In the genomic region with DNA sequence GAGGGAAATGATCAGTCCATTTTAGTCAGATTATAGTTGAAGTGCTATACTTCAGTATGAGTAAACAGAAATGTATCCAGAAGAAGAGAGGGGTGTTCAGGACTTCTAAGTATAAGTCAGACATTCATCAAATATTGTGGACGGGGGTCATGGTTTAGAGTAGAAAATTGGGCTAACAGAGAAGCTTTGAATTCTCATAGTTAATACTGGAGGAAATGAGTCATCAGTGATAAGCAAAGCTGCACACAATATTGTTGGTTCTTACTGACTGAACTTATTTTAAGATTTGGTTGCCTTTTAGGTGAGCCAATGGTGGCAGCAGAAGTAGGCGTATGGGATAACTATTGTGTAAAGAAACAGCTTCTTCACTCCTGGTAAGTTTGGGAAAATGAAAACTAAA, we compare ENCODE assay signal across 9 cellular contexts. TPM values are rescaled to one million over a fixed set of nuclear protein-coding genes. Genes with fewer than 3 reads are reported as not detected.
DNase-seq lines count a peak whose midpoint lies in the region; ATAC-seq and TF ChIP-seq lines count a peak whose summit lies in the region.
"Had no signal": no experiment of that assay in that cellular context is flagged by ENCODE, and none has a peak within 500 bp of the region (broad histone marks: within the 10 kb centered on the region; RNA-seq: fewer than 3 reads in every experiment).

No MANE protein-coding gene starts in this region.

- POLR2A ChIA-PET in activated B cell treated with CpG ODN at 0.5 μM for 24 hours (lab: Charles Lee): interaction anchor here (1.0 kb wide), 1 partner anchor 11 kb away, joined by 4 read pairs; the partner anchor contains the start of genes CCT6A and PSPH

- no peaks in the 10 kb centered on the region for H3K27me3 ChIP-seq in dorsolateral prefrontal cortex
- H3K27me3 ChIP-seq in right cardiac atrium (ENCODE audit: control insufficient read depth, insufficient read depth): no peaks in the 10 kb centered on the region

- H3K27me3 Mint-ChIP-seq in HFFc6 (ENCODE audit: insufficient read depth): no peaks in the 10 kb centered on the region; the same call in none of the 2 replicates
- H3K27me3 Mint-ChIP-seq in activated B cell treated with CpG ODN at 0.5 μM for 24 hours: no peaks in the 10 kb centered on the region
- peaks cover 9 to 15% (median 9%) of the 10 kb centered on the region in 3 donors for H3K27me3 Mint-ChIP-seq in immature natural killer cell (ENCODE audit: low read depth in 3 of 3)

- H3K27ac Mint-ChIP-seq in HFFc6: peak overlapping the region; percentile 84
- H3K27ac Mint-ChIP-seq in activated B cell treated with CpG ODN at 0.5 μM for 24 hours: peak overlapping the region; percentile 33
- peak overlapping the region; percentile 12 to 95 (median 83) for H3K27ac Mint-ChIP-seq in immature natural killer cell

- H3K27ac ChIP-seq in dorsolateral prefrontal cortex: no peak overlapping the region
- no peak overlapping the region for H3K27ac ChIP-seq in right cardiac atrium (ENCODE audit: low read length)

- WGBS in right cardiac atrium: 56% methylated on average over 2 of the region's 2 CpGs

- H3K4me1 Mint-ChIP-seq in HFFc6 (ENCODE audit: low read depth): peaks cover 57% of the 10 kb centered on the region
- peaks cover 32% of the 10 kb centered on the region for H3K4me1 Mint-ChIP-seq in activated B cell treated with CpG ODN at 0.5 μM for 24 hours
- H3K4me1 Mint-ChIP-seq in immature natural killer cell: peaks cover 22 to 37% of the 10 kb centered on the region in 2 donors

- peak overlapping the region; percentile 63 for H3K4me3 Mint-ChIP-seq in HFFc6
- peak overlapping the region; percentile 24 for H3K4me3 Mint-ChIP-seq in activated B cell treated with CpG ODN at 0.5 μM for 24 hours
- H3K4me3 Mint-ChIP-seq in immature natural killer cell: peak overlapping the region in 3 of 5 donors; percentile 27 to 56 (median 39)

- H3K4me3 ChIP-seq in dorsolateral prefrontal cortex: no peak overlapping the region
- no peak overlapping the region for H3K4me3 ChIP-seq in right cardiac atrium (ENCODE audit: low read length)

- H3K9me3 Mint-ChIP-seq in HFFc6 (no peaks in the 10 kb centered on the region), activated B cell treated with CpG ODN at 0.5 μM for 24 hours (no peaks in the 10 kb centered on the region), immature natural killer cell (no peaks in the 10 kb centered on the region)

- H3K9me3 ChIP-seq in right cardiac atrium (ENCODE audit: control insufficient read depth, low read length): no peaks in the 10 kb centered on the region

- ATAC-seq in activated B cell treated with CpG ODN at 0.5 μM for 24 hours (ENCODE audit: low read depth) (no peak), right cardiac atrium (no peak)

- CTCF ChIA-PET in activated B cell treated with CpG ODN at 0.5 μM for 24 hours (lab: Charles Lee): interaction anchor here (4.3 kb wide), 1 partner anchor 12 kb away, joined by 25 read pairs; no protein-coding TSS in a partner anchor

- no peaks in the 10 kb centered on the region for H3K4me1 ChIP-seq in right cardiac atrium (ENCODE audit: control insufficient read depth, insufficient read depth, low read length)

- DNase-seq in AG08396 (ENCODE audit: low spot score): peak; percentile 39
- DNase-seq in HFFc6: peak; percentile 78
- no peak for DNase-seq in activated B cell treated with CpG ODN at 0.5 μM for 24 hours
- no peak for DNase-seq in immature natural killer cell
- no peak for DNase-seq in HuH-7 (ENCODE audit: low spot score)
- DNase-seq in iPS-NIHi7 (ENCODE audit: extremely low spot score): no peak
- no peak for DNase-seq in dorsolateral prefrontal cortex
- no peak for DNase-seq in right cardiac atrium
- DNase-seq: NCI-H2107 had no signal

- intact Hi-C loops in activated B cell treated with CpG ODN at 0.5 μM for 24 hours (cut with micrococcal nuclease) (loop anchor here (10.0 kb wide), 1 partner anchor 498 kb away; no protein-coding TSS in a partner anchor), dorsolateral prefrontal cortex (cut with DNase I) (loop anchor here in 1 of 2 donors (5.0 kb wide), 1 partner anchor 45 kb away; the partner anchor contains the start of gene CHCHD2), right cardiac atrium (cut with DNase I) (no loop called here)

- TF ChIP-seq CTCF in HFFc6 (IDR thresholded peaks at IDR 0.05) (no peak), activated B cell treated with CpG ODN at 0.5 μM for 24 hours (IDR thresholded peaks at IDR 0.05) (no peak), dorsolateral prefrontal cortex (IDR thresholded peaks at IDR 0.05 in 54 of 56, conservative IDR thresholded peaks at IDR 0.05 in 2 of 56; ENCODE audit: low read depth in 1 of 56, partially characterized antibody in 56 of 56) (no peak)

- peaks cover 51% of the 10 kb centered on the region for H3K36me3 Mint-ChIP-seq in HFFc6 (ENCODE audit: low read depth)
- H3K36me3 Mint-ChIP-seq in activated B cell treated with CpG ODN at 0.5 μM for 24 hours (ENCODE audit: low read depth): peaks cover 68% of the 10 kb centered on the region
- peaks cover 20 to 41% (median 23%) of the 10 kb centered on the region in 3 donors for H3K36me3 Mint-ChIP-seq in immature natural killer cell

RNA-seq across cellular contexts. Expression of gene SUMF2, which starts 1.7 kb away (rescaled TPM):
- total RNA-seq in HFFc6 (2021; fragmentation: NEBNext Ultra II Directional; extraction: Animal tissue kit (Norgen Biotek cat#: 25700)): 100 to 1,000 TPM; 117 to 151 (median 127) TPM
- total RNA-seq in activated B cell treated with CpG ODN at 0.5 μM for 24 hours: 91.1 and 103 TPM in 2 replicates
- polyA plus RNA-seq in immature natural killer cell: 100 to 1,000 TPM in 2 of 3 donors, 10 to 100 TPM in 1; 86.1 to 198 (median 188) TPM
- 100 to 1,000 TPM in 4 of 120 experiments, 10 to 100 TPM in 116; 41.7 to 111 (median 75.6) TPM for total RNA-seq in dorsolateral prefrontal cortex
- 10 to 100 TPM; 42.7 to 50.0 (median 44.4) TPM for total RNA-seq in right cardiac atrium
- polyA plus RNA-seq in right cardiac atrium: 39.8 TPM

RNA-seq across cellular contexts. Expression of gene CCT6A, which starts 10.8 kb away (rescaled TPM):
- 100 to 1,000 TPM; 164 to 197 (median 180) TPM for total RNA-seq in HFFc6 (2021; fragmentation: NEBNext Ultra II Directional; extraction: Animal tissue kit (Norgen Biotek cat#: 25700))
- total RNA-seq in activated B cell treated with CpG ODN at 0.5 μM for 24 hours: 149 and 158 TPM in 2 replicates
- 10 to 100 TPM; 64.6 to 91.0 (median 77.6) TPM for polyA plus RNA-seq in immature natural killer cell
- total RNA-seq in dorsolateral prefrontal cortex: 100 to 1,000 TPM in 2 of 120 experiments, 10 to 100 TPM in 118; 38.3 to 105 (median 76.0) TPM
- 10 to 100 TPM; 58.5 to 72.6 (median 69.5) TPM for total RNA-seq in right cardiac atrium
- 79.0 TPM for polyA plus RNA-seq in right cardiac atrium

RNA-seq across cellular contexts. Expression of gene PSPH, which starts 11.1 kb away (rescaled TPM):
- total RNA-seq in HFFc6 (2021; fragmentation: NEBNext Ultra II Directional; extraction: Animal tissue kit (Norgen Biotek cat#: 25700)): 10 to 100 TPM; 20.3 to 27.1 (median 21.8) TPM
- total RNA-seq in activated B cell treated with CpG ODN at 0.5 μM for 24 hours: 7.9 and 9.0 TPM in 2 replicates
- 1 to 10 TPM; 3.2 to 6.8 (median 5.1) TPM for polyA plus RNA-seq in immature natural killer cell
- 10 to 100 TPM; 11.1 to 44.3 (median 20.0) TPM for total RNA-seq in dorsolateral prefrontal cortex
- total RNA-seq in right cardiac atrium: 10 to 100 TPM; 10.8 to 19.1 (median 13.4) TPM
- 6.5 TPM for polyA plus RNA-seq in right cardiac atrium

RNA-seq across cellular contexts. Expression of gene PHKG1, which starts 30.4 kb away (rescaled TPM):
- under 1 TPM in 5 of 6 experiments, not detected in 1; 0.19 to 0.68 (median 0.30) TPM for total RNA-seq in HFFc6 (2021; fragmentation: NEBNext Ultra II Directional; extraction: Animal tissue kit (Norgen Biotek cat#: 25700))
- 2.0 and 3.4 TPM in 2 replicates for total RNA-seq in activated B cell treated with CpG ODN at 0.5 μM for 24 hours
- polyA plus RNA-seq in immature natural killer cell: under 1 TPM in 2 of 3 donors, not detected in 1; 0.10 to 0.16 TPM
- total RNA-seq in dorsolateral prefrontal cortex: 10 to 100 TPM in 100 of 120 experiments, 1 to 10 TPM in 20; 6.1 to 40.7 (median 15.2) TPM
- 10 to 100 TPM; 22.6 to 50.4 (median 29.6) TPM for total RNA-seq in right cardiac atrium
- 24.5 TPM for polyA plus RNA-seq in right cardiac atrium

RNA-seq across cellular contexts. Expression of gene CHCHD2, which starts 43.9 kb away (rescaled TPM):
- total RNA-seq in HFFc6 (2021; fragmentation: NEBNext Ultra II Directional; extraction: Animal tissue kit (Norgen Biotek cat#: 25700)): 100 to 1,000 TPM; 386 to 430 (median 398) TPM
- 309 and 350 TPM in 2 replicates for total RNA-seq in activated B cell treated with CpG ODN at 0.5 μM for 24 hours
- polyA plus RNA-seq in immature natural killer cell: 100 to 1,000 TPM; 512 to 798 (median 585) TPM
- 100 to 1,000 TPM; 175 to 432 (median 281) TPM for total RNA-seq in dorsolateral prefrontal cortex
- 100 to 1,000 TPM; 376 to 473 (median 432) TPM for total RNA-seq in right cardiac atrium
- polyA plus RNA-seq in right cardiac atrium: 522 TPM

Comparison
In these comparisons a context has a peak if more than half of its experiments do, and no peak if none do; other contexts are left out.
1. DNase-seq: peak in AG08396 (single experiment) and HFFc6 (single experiment); none in activated B cell treated with CpG ODN at 0.5 μM for 24 hours (single experiment), immature natural killer cell (0 of 3), HuH-7 (single experiment), iPS-NIHi7 (single experiment), dorsolateral prefrontal cortex (0 of 10) and right cardiac atrium (0 of 3).
2. H3K27ac Mint-ChIP-seq: peak in every context shown above with its lines; median percentile 84 in HFFc6; 83 in immature natural killer cell; 33 in activated B cell treated with CpG ODN at 0.5 μM for 24 hours.
3. Peak in every context shown above with its lines, with median percentiles within 50 percentile points of each other: H3K4me3 Mint-ChIP-seq.